ENCODE assay signal across 8 cellular contexts in the genomic region with DNA sequence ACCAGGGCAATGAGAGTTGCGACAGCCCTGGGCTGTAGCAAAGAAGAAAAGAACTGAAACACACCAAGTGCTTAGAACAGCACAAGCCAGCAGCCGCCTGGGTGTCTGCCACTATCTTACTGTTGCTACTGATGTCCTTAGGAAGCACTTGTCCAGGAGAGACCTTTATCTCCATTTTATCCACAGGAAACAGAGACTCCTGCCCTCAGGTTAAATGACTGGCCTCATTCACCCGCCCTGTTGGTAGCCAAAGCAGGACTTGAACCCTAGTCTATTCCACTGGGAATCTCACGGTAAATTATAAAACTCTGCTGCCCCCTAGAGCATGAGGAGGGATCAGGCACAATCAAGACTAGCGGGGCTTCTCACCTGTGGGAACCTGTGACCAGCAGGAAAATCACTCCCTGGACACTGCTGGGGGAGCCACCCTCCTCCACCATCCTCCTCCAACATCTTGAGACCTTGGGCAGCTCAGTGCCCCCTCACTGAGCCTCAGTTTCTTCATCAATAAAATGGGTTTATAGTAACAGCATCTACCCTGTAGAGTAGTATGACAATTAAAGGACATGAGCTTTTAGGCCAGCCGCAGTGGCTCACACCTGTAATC. TPM values are rescaled to one million over a fixed set of nuclear protein-coding genes. Genes with fewer than 3 reads are reported as not detected.
A peak's percentile ranks its signal among the peaks of the same experiment; 100 is the strongest.
DNase-seq lines count a peak whose midpoint lies in the region; ATAC-seq, FAIRE-seq and TF ChIP-seq lines count a peak whose summit lies in the region.

No MANE protein-coding gene starts in this region.

- intact Hi-C loops in PC-3 (cut with micrococcal nuclease): loop anchor here (1.0 kb wide), 2 partner anchors 94 to 416 kb away; no protein-coding TSS in a partner anchor

- TF ChIP-seq CTCF in D721Med (IDR thresholded peaks at IDR 0.05; ENCODE audit: insufficient read depth, missing control alignments): peak; percentile 70
- no peak for TF ChIP-seq CTCF in HEK293 (tag by site-specific recombination; IDR thresholded peaks at IDR 0.05)
- TF ChIP-seq CTCF in PC-3 (conservative IDR thresholded peaks at IDR 0.05; ENCODE audit: low read depth, low read length): peak; percentile 97
- TF ChIP-seq CTCF in bronchial epithelial cell (IDR thresholded peaks at IDR 0.05; ENCODE audit: insufficient read depth, low read length, severe bottlenecking): peak; percentile 53
- peak; percentile 40 for TF ChIP-seq CTCF in lung (IDR thresholded peaks at IDR 0.05; ENCODE audit: control extremely low read depth, extremely low read depth)

- H3K27me3 ChIP-seq in PC-3 (ENCODE audit: low read length): no peaks in the 10 kb centered on the region
- H3K27me3 ChIP-seq in bronchial epithelial cell (ENCODE audit: control insufficient read depth, insufficient read depth, low read length): no peaks in the 10 kb centered on the region
- H3K27me3 ChIP-seq in lung (ENCODE audit: control insufficient read depth, insufficient read depth): no peaks in the 10 kb centered on the region

- FAIRE-seq in D721Med (lab: Jason Lieb, UNC) (no peak), bronchial epithelial cell (lab: Jason Lieb, UNC) (no peak)

- no peak overlapping the region for H3K4me3 ChIP-seq in HEK293 (ENCODE audit: low read depth, low read length)
- no peak overlapping the region for H3K4me3 ChIP-seq in PC-3 (ENCODE audit: low read length)
- no peak overlapping the region for H3K4me3 ChIP-seq in bronchial epithelial cell (ENCODE audit: low read depth, low read length)
- H3K4me3 ChIP-seq in lung: no peak overlapping the region

- peak; percentile 82 for ATAC-seq in PC-3
- ATAC-seq in lung (ENCODE audit: insufficient read depth, low FRiP score): peak; percentile 58
- no peak for ATAC-seq in GM18520 (IDR thresholded peaks at IDR 0.05; ENCODE audit: unreplicated experiment)
- ATAC-seq in HG03457 (IDR thresholded peaks at IDR 0.05; ENCODE audit: unreplicated experiment): no peak
- no peak for ATAC-seq in GM19467 (IDR thresholded peaks at IDR 0.05; ENCODE audit: unreplicated experiment)

- H3K9me2 ChIP-seq in PC-3 (replicated peaks; ENCODE audit: low read length): no peaks in the 10 kb centered on the region

- H3K9me3 ChIP-seq in HEK293 (ENCODE audit: control insufficient read depth, insufficient read depth, low read depth, low read length) (no peaks in the 10 kb centered on the region), PC-3 (ENCODE audit: low read length) (no peaks in the 10 kb centered on the region), lung (ENCODE audit: control insufficient read depth in 2 of 2, insufficient read depth in 1 of 2, low read length in 1 of 2) (no peaks in the 10 kb centered on the region)

- H2AFZ ChIP-seq in PC-3 (ENCODE audit: low read length): no peak overlapping the region

- H3F3A ChIP-seq in PC-3 (ENCODE audit: low read length, unreplicated experiment): no peaks in the 10 kb centered on the region

- H4K20me1 ChIP-seq in PC-3 (ENCODE audit: low read length): no peaks in the 10 kb centered on the region

- BruUV-seq in PC-3 (replicated peaks; lab: Mats Ljungman, UMichigan): no TSS peak

- no peak for DNase-seq in D721Med (ENCODE audit: insufficient read length, low spot score)
- peak; percentile 73 for DNase-seq in PC-3
- DNase-seq in bronchial epithelial cell (ENCODE audit: low read depth): no peak
- DNase-seq in lung (ENCODE audit: low spot score): no peak

- no peak overlapping the region for H3K4me2 ChIP-seq in PC-3 (ENCODE audit: low read length)

- POLR2A ChIA-PET in HEK293 (lab: Yijun Ruan, JAX) (no interaction called here), PC-3 (lab: Charles Lee; ENCODE audit: unreplicated experiment) (no interaction called here)

- no peak overlapping the region for H3K9ac ChIP-seq in PC-3 (ENCODE audit: low read length)

- no peaks in the 10 kb centered on the region for H3K36me3 ChIP-seq in HEK293 (ENCODE audit: control insufficient read depth in 2 of 2, insufficient read depth in 1 of 2, low read length in 2 of 2)
- no peaks in the 10 kb centered on the region for H3K36me3 ChIP-seq in PC-3 (ENCODE audit: low read depth, low read length)
- no peaks in the 10 kb centered on the region for H3K36me3 ChIP-seq in bronchial epithelial cell (ENCODE audit: control insufficient read depth, insufficient read depth, low read length)
- H3K36me3 ChIP-seq in lung (ENCODE audit: control insufficient read depth in 2 of 2, insufficient read depth in 2 of 2, low read length in 2 of 2): no peaks in the 10 kb centered on the region

- CTCF ChIA-PET in HEK293 (lab: Yijun Ruan, JAX): interaction anchor here (0.6 to 4.2 kb wide), 39 partner anchors 9 to 939 kb away, joined by 3 to 106 read pairs (median 5); no protein-coding TSS in a partner anchor
- CTCF ChIA-PET in PC-3 (lab: Charles Lee): interaction anchor here (0.5 to 0.8 kb wide), 3 partner anchors 345 to 1148 kb away, joined by 3 to 6 read pairs (median 4); no protein-coding TSS in a partner anchor

- H3K27ac ChIP-seq in HEK293 (ENCODE audit: extremely low read depth, low read depth, low read length) (no peak overlapping the region), PC-3 (ENCODE audit: low read length) (no peak overlapping the region), lung (ENCODE audit: low read depth in 1 of 2, low read length in 1 of 2) (no peak overlapping the region)

- no peaks in the 10 kb centered on the region for H3K79me2 ChIP-seq in PC-3 (ENCODE audit: low read length)

- 60 to 63% methylated on average over 6 of the region's 6 CpGs for WGBS in lung, 2 donors

- H3K4me1 ChIP-seq in HEK293 (ENCODE audit: control insufficient read depth, insufficient read depth, low read length) (no peaks in the 10 kb centered on the region), PC-3 (ENCODE audit: insufficient read depth, low read length) (peaks cover 4% of the 10 kb centered on the region), lung (ENCODE audit: control insufficient read depth in 2 of 2, insufficient read depth in 2 of 2, low read length in 2 of 2) (peaks cover 5 to 7% of the 10 kb centered on the region in 2 donors)

TF ChIP-seq in HEK293, 187 proteins besides CTCF, POLR2A, EP300 and RAD21:
- peak; percentile 58; the same call in 1 of the 2 replicates for TF ChIP-seq ZNF600 (tag by site-specific recombination; IDR thresholded peaks at IDR 0.05)
- TF ChIP-seq ZNF654 (tag by site-specific recombination; IDR thresholded peaks at IDR 0.05; ENCODE audit: low read depth): peak; percentile 67
- TF ChIP-seq ZNF626 (tag by site-specific recombination; IDR thresholded peaks at IDR 0.05): no peak
- TF ChIP-seq ZNF221 (tag by site-specific recombination; IDR thresholded peaks at IDR 0.05; ENCODE audit: borderline replicate concordance): no peak
- TF ChIP-seq, protein P1, sequence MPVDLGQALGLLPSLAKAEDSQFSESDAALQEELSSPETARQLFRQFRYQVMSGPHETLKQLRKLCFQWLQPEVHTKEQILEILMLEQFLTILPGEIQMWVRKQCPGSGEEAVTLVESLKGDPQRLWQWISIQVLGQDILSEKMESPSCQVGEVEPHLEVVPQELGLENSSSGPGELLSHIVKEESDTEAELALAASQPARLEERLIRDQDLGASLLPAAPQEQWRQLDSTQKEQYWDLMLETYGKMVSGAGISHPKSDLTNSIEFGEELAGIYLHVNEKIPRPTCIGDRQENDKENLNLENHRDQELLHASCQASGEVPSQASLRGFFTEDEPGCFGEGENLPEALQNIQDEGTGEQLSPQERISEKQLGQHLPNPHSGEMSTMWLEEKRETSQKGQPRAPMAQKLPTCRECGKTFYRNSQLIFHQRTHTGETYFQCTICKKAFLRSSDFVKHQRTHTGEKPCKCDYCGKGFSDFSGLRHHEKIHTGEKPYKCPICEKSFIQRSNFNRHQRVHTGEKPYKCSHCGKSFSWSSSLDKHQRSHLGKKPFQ (tag by site-specific recombination; IDR thresholded peaks at IDR 0.05): 0 out of 2 replicates have a peak, but pooled peaks have one; percentile 28
- TF ChIP-seq ZSCAN30 (tag by site-specific recombination; IDR thresholded peaks at IDR 0.05): peak; percentile 51; the same call in 1 of the 2 replicates
- TF ChIP-seq ZNF555 (tag by site-specific recombination; conservative IDR thresholded peaks at IDR 0.05): no peak

RNA-seq across cellular contexts. Expression of a gene that starts 20.5 kb away (rescaled TPM):
- total RNA-seq in PC-3 (2014; rRNA removed) (0.75 and 2.1 TPM in 2 replicates), bronchial epithelial cell (not detected in 2 replicates), lung (10 to 100 TPM in 1 of 2 donors, 1 to 10 TPM in 1; 9.2 to 17.1 TPM)
- 10 to 100 TPM in 1 of 2 donors, 1 to 10 TPM in 1; 5.4 to 11.7 TPM for polyA plus RNA-seq in lung

Comparison
In these comparisons a context has a peak if more than half of its experiments do, and no peak if none do; other contexts are left out.
1. ATAC-seq: peak in PC-3 (single experiment) and lung (single experiment); none in GM18520 (single experiment), HG03457 (single experiment) and GM19467 (single experiment).